ENCODE assay signal across 29 cellular contexts in the genomic region with DNA sequence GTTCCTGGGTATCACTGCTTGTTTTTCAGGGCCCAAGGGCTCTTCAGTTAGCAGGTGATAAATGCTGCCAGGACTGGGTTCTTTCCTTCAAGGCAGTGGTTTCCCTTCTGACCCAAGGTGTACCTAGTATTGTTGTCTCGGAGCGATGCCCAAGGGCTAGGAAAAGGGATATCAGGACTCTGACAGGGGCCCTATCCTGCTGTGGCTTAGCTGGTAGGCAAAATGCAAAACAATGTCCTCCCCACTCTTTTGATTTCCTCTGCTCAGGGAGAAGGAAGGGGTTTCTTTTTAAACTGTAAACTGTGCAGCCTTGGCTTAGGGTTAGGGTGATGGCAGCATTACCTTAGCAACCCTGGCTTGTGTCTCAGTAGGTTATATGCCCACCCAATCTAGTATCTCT.
"Had no signal": no experiment of that assay in that cellular context is flagged by ENCODE, and none has a peak within 500 bp of the region (broad histone marks: within the 10 kb centered on the region; RNA-seq: fewer than 3 reads in every experiment).

No MANE protein-coding gene starts in this region.

- H2AFZ ChIP-seq: neural progenitor cell, parathyroid adenoma had no signal

- H3K27me3 Mint-ChIP-seq: progenitor cell of endocrine pancreas; stimulated activated memory B cell treated with anti-CD40 and anti-IgM and Interleukin-4, amounts not matched to agents 10 μg/mL and 1 μg/mL and 100 μg/mL, for 72 hours; stimulated activated naive CD8-positive, alpha-beta T cell treated with anti-CD3 and anti-CD28 coated beads, Interleukin-15, amount 100 ng/mL, for 72 hours; type B pancreatic cell had no signal

- H3K36me3 ChIP-seq: neural progenitor cell, ovary, right lobe of liver, sigmoid colon, suprapubic skin, tibial artery, transverse colon, upper lobe of right lung, uterus had no signal

- H3K4me2 ChIP-seq: neural progenitor cell had no signal

- H3K27me3 ChIP-seq: neural progenitor cell, ovary, sigmoid colon, suprapubic skin, testis, tibial artery, transverse colon, upper lobe of right lung, uterus had no signal

- H3K27ac ChIP-seq: neural progenitor cell, ovary, parathyroid adenoma, psoas muscle, right lobe of liver, sigmoid colon, suprapubic skin, testis, tibial artery, transverse colon, upper lobe of right lung, uterus had no signal

- ATAC-seq: natural killer cell; psoas muscle; right cardiac atrium; stimulated activated memory B cell treated with anti-CD40 and anti-IgM and Interleukin-4, amounts not matched to agents 10 μg/mL and 1 μg/mL and 100 μg/mL, for 72 hours; stimulated activated naive CD8-positive, alpha-beta T cell treated with anti-CD3 and anti-CD28 coated beads, Interleukin-15, amount 100 ng/mL, for 72 hours; stimulated activated naive CD8-positive, alpha-beta T cell treated with anti-CD3 and anti-CD28 coated beads, Interleukin-15, Interleukin-2, amounts not matched to agents 100 U/mL and 50 U/mL, for 24 hours had no signal

- DNase-seq: natural killer cell; occipital lobe; ovary; psoas muscle; right cardiac atrium; right lobe of liver; sigmoid colon; small intestine; stimulated activated CD4-positive, alpha-beta T cell treated with anti-CD3 and anti-CD28 coated beads, Interleukin-15, amount 100 ng/mL, for 24 hours; stimulated activated CD4-positive, alpha-beta T cell treated with anti-CD3 and anti-CD28 coated beads, Interleukin-2, amount 100 ng/mL, for 24 hours; stimulated activated CD4-positive, alpha-beta T cell treated with anti-CD3 and anti-CD28 coated beads, Interleukin-2, amount 100 ng/mL, for 48 hours; stimulated activated CD4-positive, alpha-beta T cell treated with anti-CD3 and anti-CD28 coated beads, Interleukin-4, amount 100 ng/mL, for 4 hours; stimulated activated CD8-positive, alpha-beta memory T cell treated with anti-CD3 and anti-CD28 coated beads, Interleukin-4, amount 100 ng/mL, for 48 hours; stimulated activated naive CD4-positive, alpha-beta T cell; stimulated activated naive CD8-positive, alpha-beta T cell treated with anti-CD3 and anti-CD28 coated beads, Interleukin-15, amount 100 ng/mL, for 72 hours; stimulated activated naive CD8-positive, alpha-beta T cell treated with anti-CD3 and anti-CD28 coated beads, Interleukin-15, Interleukin-2, amounts not matched to agents 100 U/mL and 50 U/mL, for 24 hours; substantia nigra; testis; tibial artery; transverse colon; upper lobe of right lung; uterus had no signal

- H3K9me3 Mint-ChIP-seq: nephron, neural progenitor cell, type B pancreatic cell had no signal

- H3K9ac ChIP-seq: neural progenitor cell, parathyroid adenoma had no signal

- H3K9me3 ChIP-seq: ovary, psoas muscle, right lobe of liver, sigmoid colon, testis, transverse colon, upper lobe of right lung, uterus had no signal

- H3K4me1 ChIP-seq: neural progenitor cell, parathyroid adenoma, psoas muscle, right lobe of liver, sigmoid colon, suprapubic skin, testis, tibial artery, transverse colon, upper lobe of right lung, uterus had no signal

- H3K27ac Mint-ChIP-seq: natural killer cell; nephron; neural progenitor cell; progenitor cell of endocrine pancreas; stimulated activated memory B cell treated with anti-CD40 and anti-IgM and Interleukin-4, amounts not matched to agents 10 μg/mL and 1 μg/mL and 100 μg/mL, for 72 hours; type B pancreatic cell had no signal

- H3K4me3 Mint-ChIP-seq: natural killer cell; nephron; neural progenitor cell; stimulated activated memory B cell treated with anti-CD40 and anti-IgM and Interleukin-4, amounts not matched to agents 10 μg/mL and 1 μg/mL and 100 μg/mL, for 72 hours; stimulated activated naive CD8-positive, alpha-beta T cell treated with anti-CD3 and anti-CD28 coated beads, Interleukin-15, amount 100 ng/mL, for 72 hours; type B pancreatic cell had no signal

- H3K79me2 ChIP-seq: parathyroid adenoma had no signal

- H3K36me3 Mint-ChIP-seq: neural progenitor cell; stimulated activated memory B cell treated with anti-CD40 and anti-IgM and Interleukin-4, amounts not matched to agents 10 μg/mL and 1 μg/mL and 100 μg/mL, for 72 hours; type B pancreatic cell had no signal

- H3K4me1 Mint-ChIP-seq: natural killer cell; nephron; neural progenitor cell; stimulated activated memory B cell treated with anti-CD40 and anti-IgM and Interleukin-4, amounts not matched to agents 10 μg/mL and 1 μg/mL and 100 μg/mL, for 72 hours; stimulated activated naive CD8-positive, alpha-beta T cell treated with anti-CD3 and anti-CD28 coated beads, Interleukin-15, amount 100 ng/mL, for 72 hours had no signal

- H3K4me3 ChIP-seq: neural progenitor cell, ovary, psoas muscle, right lobe of liver, sigmoid colon, suprapubic skin, testis, tibial artery, transverse colon, upper lobe of right lung, uterus had no signal
